ENCODE assay signal across 9 cellular contexts in the genomic region with DNA sequence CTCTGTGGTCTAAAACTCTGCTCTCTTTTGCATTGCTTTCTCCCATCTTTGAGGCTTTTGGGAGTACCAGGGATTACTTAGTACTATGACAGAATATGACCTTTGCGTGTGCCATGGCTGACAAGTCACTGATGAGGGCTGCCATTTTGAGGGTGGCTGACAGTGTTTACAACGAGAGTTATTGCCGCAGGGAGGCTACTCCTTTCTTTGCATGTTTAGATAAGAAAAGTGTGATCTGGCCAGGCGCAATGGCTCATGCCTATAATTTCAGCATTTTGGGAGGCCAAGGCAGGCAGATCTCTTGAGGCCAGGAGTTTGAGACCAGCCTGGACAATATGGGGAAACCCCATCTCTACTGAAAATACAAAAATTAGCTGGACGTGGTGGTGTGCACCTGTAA.
"Had no signal": no experiment of that assay in that cellular context is flagged by ENCODE, and none has a peak within 500 bp of the region (broad histone marks: within the 10 kb centered on the region; RNA-seq: fewer than 3 reads in every experiment).

No MANE protein-coding gene starts in this region.

- ATAC-seq: HCT116, HepG2 had no signal

- H3K36me3 ChIP-seq: HAP-1 had no signal

- H3K4me3 ChIP-seq: GM23248, HAP-1 had no signal

- H3K27ac Mint-ChIP-seq: HFFc6, IgD-negative memory B cell had no signal

- H3K4me3 Mint-ChIP-seq: HFFc6, IgD-negative memory B cell had no signal

- H3K9me3 Mint-ChIP-seq: HFFc6 had no signal

- H3K9me3 ChIP-seq: HAP-1 had no signal

- H3K4me1 ChIP-seq: HAP-1 had no signal

- H3K27me3 Mint-ChIP-seq: IgD-negative memory B cell had no signal

- DNase-seq: GM23248, GOT3, H7, HFFc6 had no signal

- H3K4me1 Mint-ChIP-seq: IgD-negative memory B cell had no signal

- H3K27ac ChIP-seq: GM23248, HL-60 had no signal
